Comparison of ENCODE assay signal across 9 cellular contexts in the genomic region with DNA sequence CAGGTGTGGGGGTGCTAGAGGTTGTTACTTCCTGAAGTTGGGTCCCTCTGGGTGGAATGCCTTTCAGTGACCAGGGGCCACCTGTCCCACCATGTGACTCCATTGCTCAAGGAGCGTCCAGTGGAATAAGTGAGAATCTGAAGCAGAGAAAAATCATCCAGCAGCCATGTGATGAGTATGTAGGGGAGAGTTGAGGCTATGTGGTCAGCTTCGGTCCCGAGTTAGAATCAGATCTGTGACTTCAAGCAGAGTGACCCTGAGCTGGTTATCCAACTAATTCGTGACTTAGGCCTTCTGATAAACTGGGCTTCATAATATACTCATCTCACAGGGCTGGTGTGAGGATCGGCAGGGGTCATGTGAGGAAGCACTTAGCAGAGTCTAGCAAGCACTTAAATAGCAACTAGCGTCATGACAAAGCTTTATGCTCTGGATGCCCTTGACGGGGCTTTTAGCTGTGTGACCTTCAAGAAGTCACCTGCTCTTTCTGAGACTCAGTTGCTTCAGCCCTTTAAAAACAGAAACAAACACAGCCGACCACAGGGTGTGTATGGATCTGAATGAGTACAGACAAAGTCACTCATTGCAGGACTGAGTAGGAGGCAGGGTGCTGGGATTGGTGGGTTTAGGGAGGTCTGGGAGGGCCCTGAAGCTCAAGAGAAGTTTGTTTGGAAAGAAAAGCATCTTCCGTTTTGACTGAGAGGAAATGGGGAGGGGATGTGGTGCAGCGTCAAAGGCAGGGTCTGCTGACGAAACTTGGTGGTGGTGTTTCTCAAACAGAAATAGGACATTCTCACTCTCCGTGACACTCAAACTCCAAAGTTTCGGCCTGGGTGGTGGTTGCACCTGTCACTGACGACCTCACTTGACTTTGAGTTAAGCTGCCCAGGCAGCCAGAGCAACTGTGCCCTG.
DNase-seq lines count a peak whose midpoint lies in the region; ATAC-seq, FAIRE-seq and TF ChIP-seq lines count a peak whose summit lies in the region.
"Had no signal": no experiment of that assay in that cellular context is flagged by ENCODE, and none has a peak within 500 bp of the region (broad histone marks: within the 10 kb centered on the region; RNA-seq: fewer than 3 reads in every experiment).

No MANE protein-coding gene starts in this region.

- no peaks in the 10 kb centered on the region for H3K27me3 ChIP-seq in H7 (ENCODE audit: control insufficient read depth, insufficient read depth, low read length)

- H3K4me3 ChIP-seq in kidney (ENCODE audit: low read length in 2 of 2) (no peak overlapping the region), H7 (ENCODE audit: insufficient read depth, low read depth, low read length) (no peak overlapping the region)

- H3K27ac Mint-ChIP-seq in stimulated activated naive CD8-positive, alpha-beta T cell treated with anti-CD3 and anti-CD28 coated beads, Interleukin-15, Interleukin-2, amounts not matched to agents 100 ng/mL and 50 ng/mL, for 24 hours, result peak overlapping the region; percentile 93

- H3K27me3 Mint-ChIP-seq in stimulated activated naive CD8-positive, alpha-beta T cell treated with anti-CD3 and anti-CD28 coated beads, Interleukin-15, Interleukin-2, amounts not matched to agents 100 ng/mL and 50 ng/mL, for 24 hours, result no peaks in the 10 kb centered on the region

- no peaks in the 10 kb centered on the region for H3K36me3 ChIP-seq in kidney (ENCODE audit: control insufficient read depth in 1 of 2, insufficient read depth in 2 of 2, low read length in 2 of 2)
- H3K36me3 ChIP-seq in H7 (replicated peaks; ENCODE audit: control insufficient read depth, insufficient read depth, low read length), result no peaks in the 10 kb centered on the region; the same call in 1 of the 2 replicates

- peak overlapping the region; percentile 40 for H3K4me3 Mint-ChIP-seq in stimulated activated naive CD8-positive, alpha-beta T cell treated with anti-CD3 and anti-CD28 coated beads, Interleukin-15, Interleukin-2, amounts not matched to agents 100 ng/mL and 50 ng/mL, for 24 hours

- H3K4me1 ChIP-seq in kidney (ENCODE audit: control insufficient read depth in 1 of 2, insufficient read depth in 1 of 2, low read depth in 1 of 2, low read length in 2 of 2), result no peaks in the 10 kb centered on the region

- no peaks in the 10 kb centered on the region for H3K9me3 Mint-ChIP-seq in stimulated activated naive CD8-positive, alpha-beta T cell treated with anti-CD3 and anti-CD28 coated beads, Interleukin-15, Interleukin-2, amounts not matched to agents 100 ng/mL and 50 ng/mL, for 24 hours

- H3K4me1 Mint-ChIP-seq in stimulated activated naive CD8-positive, alpha-beta T cell treated with anti-CD3 and anti-CD28 coated beads, Interleukin-15, Interleukin-2, amounts not matched to agents 100 ng/mL and 50 ng/mL, for 24 hours (ENCODE audit: low read depth), result peaks cover 68% of the 10 kb centered on the region

- no peak overlapping the region for H3K27ac ChIP-seq in kidney (ENCODE audit: low read depth in 2 of 2, low read length in 2 of 2)

- no peaks in the 10 kb centered on the region for H3K9me3 ChIP-seq in kidney (ENCODE audit: control insufficient read depth in 1 of 2, low read length in 2 of 2)

- DNase-seq in GM19240 (ENCODE audit: insufficient read length, low spot score), result peak; percentile 29
- peak; percentile 58 to 63 for DNase-seq in activated CD4-positive, alpha-beta T cell treated with anti-CD3 and anti-CD28 coated beads for 24 hours (ENCODE audit: low read depth in 2 of 2)
- peak; percentile 68 for DNase-seq in kidney
- DNase-seq in H7, result no peak
- DNase-seq in DMS153 treated with DMSO at 0.1 percent for 48 hours (lab: John Stamatoyannopoulos, UW; ENCODE audit: unreplicated experiment), result no peak
- DNase-seq in NCI-H524 (lab: John Stamatoyannopoulos, UW), result no peak

- no peak for TF ChIP-seq CTCF in kidney (IDR thresholded peaks at IDR 0.05; ENCODE audit: borderline replicate concordance, extremely low read depth, insufficient read depth)

- ATAC-seq in HG03175 (IDR thresholded peaks at IDR 0.05; ENCODE audit: unreplicated experiment), result peak; percentile 73
- ATAC-seq: Panc1 had no signal

- no peaks in the 10 kb centered on the region for H3K36me3 Mint-ChIP-seq in stimulated activated naive CD8-positive, alpha-beta T cell treated with anti-CD3 and anti-CD28 coated beads, Interleukin-15, Interleukin-2, amounts not matched to agents 100 ng/mL and 50 ng/mL, for 24 hours (ENCODE audit: low read depth)

- intact Hi-C loops in kidney (cut with DNase I), result loop anchor here (10.0 kb wide), 1 partner anchor 467 kb away; no protein-coding TSS in a partner anchor

- H3K9ac ChIP-seq in kidney (ENCODE audit: low read length in 2 of 2), result no peak overlapping the region

- no peak for FAIRE-seq in kidney (lab: Jason Lieb, UNC)

Comparison
In these comparisons a context has a peak if more than half of its experiments do, and no peak if none do; other contexts are left out.
1. DNase-seq: peak in GM19240 (single experiment), activated CD4-positive, alpha-beta T cell treated with anti-CD3 and anti-CD28 coated beads for 24 hours (2 of 2) and kidney (single experiment); none in H7 (single experiment), DMS153 treated with DMSO at 0.1 percent for 48 hours (single experiment) and NCI-H524 (0 of 2).